Comparison of ENCODE assay signal across 15 cellular contexts in genomic region chr13:101306773-101307172, GRCh38.
A peak's percentile ranks its signal among the peaks of the same experiment; 100 is the strongest.
DNase-seq lines count a peak whose midpoint lies in the region; ATAC-seq and TF ChIP-seq lines count a peak whose summit lies in the region.
"Had no signal": no experiment of that assay in that cellular context is flagged by ENCODE, and none has a peak within 500 bp of the region (broad histone marks: within the 10 kb centered on the region; RNA-seq: fewer than 3 reads in every experiment).

No MANE protein-coding gene starts in this region.

- WGBS in mesenchymal stem cell = 92% methylated on average over 2 of the region's 3 CpGs
- 66% methylated on average over 3 of the region's 3 CpGs for WGBS in smooth muscle cell (ENCODE audit: low lambda C conversion rate)

- H3K27me3 ChIP-seq in DND-41 (ENCODE audit: insufficient read depth, low read length, poor library complexity) (no peaks in the 10 kb centered on the region), SJSA1 (replicated peaks) (no peaks in the 10 kb centered on the region), mesenchymal stem cell (ENCODE audit: control insufficient read depth in 1 of 2, insufficient read depth in 1 of 2, low read length in 2 of 2) (no peaks in the 10 kb centered on the region), smooth muscle cell (ENCODE audit: low read depth) (no peaks in the 10 kb centered on the region)
- H3K27me3 ChIP-seq: BLaER1 treated with 17β-estradiol and CSF1 and Interleukin-3, amounts not matched to agents 10 nM and 100 nM; Peyer's patch had no signal

- H3K4me3 ChIP-seq in DND-41 (ENCODE audit: low read depth in 1 of 2, low read length in 2 of 2) = no peak overlapping the region
- H3K4me3 ChIP-seq in SJSA1 = no peak overlapping the region
- H3K4me3 ChIP-seq in mesenchymal stem cell (ENCODE audit: insufficient read depth in 1 of 2, low read depth in 1 of 2, low read length in 2 of 2) = no peak overlapping the region
- H3K4me3 ChIP-seq in smooth muscle cell = no peak overlapping the region
- H3K4me3 ChIP-seq: A549; BLaER1 treated with 17β-estradiol and CSF1 and Interleukin-3, amounts not matched to agents 10 nM and 100 nM; Peyer's patch had no signal

- TF ChIP-seq CTCF in DND-41 (IDR thresholded peaks at IDR 0.05; ENCODE audit: borderline replicate concordance, extremely low read depth, low read length, poor library complexity, severe bottlenecking) (no peak), smooth muscle cell (IDR thresholded peaks at IDR 0.05; ENCODE audit: borderline replicate concordance, insufficient read depth, poor library complexity, severe bottlenecking) (no peak)

- peaks cover 9% of the 10 kb centered on the region for H3F3A ChIP-seq in smooth muscle cell (ENCODE audit: low read depth)

- no peak overlapping the region for H3K14ac ChIP-seq in mesenchymal stem cell (ENCODE audit: low read length in 2 of 2)

- no peaks in the 10 kb centered on the region for H3K79me2 ChIP-seq in DND-41 (ENCODE audit: insufficient read depth, low read length)
- H3K79me2 ChIP-seq in smooth muscle cell (ENCODE audit: low read depth) = no peaks in the 10 kb centered on the region

- no peaks in the 10 kb centered on the region for H3K36me3 ChIP-seq in DND-41 (ENCODE audit: insufficient read depth, low read length)
- H3K36me3 ChIP-seq in SJSA1 = no peaks in the 10 kb centered on the region
- H3K36me3 ChIP-seq in mesenchymal stem cell (ENCODE audit: control insufficient read depth in 1 of 2, insufficient read depth in 2 of 2, low read depth in 1 of 2, low read length in 2 of 2) = no peaks in the 10 kb centered on the region
- no peaks in the 10 kb centered on the region for H3K36me3 ChIP-seq in smooth muscle cell (ENCODE audit: low read depth)
- H3K36me3 ChIP-seq: BLaER1 treated with 17β-estradiol and CSF1 and Interleukin-3, amounts not matched to agents 10 nM and 100 nM; Peyer's patch had no signal

- H4K8ac ChIP-seq in mesenchymal stem cell (ENCODE audit: low read length) = no peak overlapping the region

- peak overlapping the region; percentile 45; the same call in 1 of the 2 replicates for H2AFZ ChIP-seq in DND-41 (ENCODE audit: low read depth, low read length)
- H2AFZ ChIP-seq in mesenchymal stem cell (ENCODE audit: low read depth, low read length) = no peak overlapping the region
- no peak overlapping the region for H2AFZ ChIP-seq in smooth muscle cell (ENCODE audit: low read depth)

- no peak overlapping the region for H2BK120ac ChIP-seq in mesenchymal stem cell (ENCODE audit: low read depth, low read length)

- DNase-seq in DND-41 = peak; percentile 53
- DNase-seq in SJSA1 (ENCODE audit: low read depth in 1 of 2, low spot score in 2 of 2) = no peak
- DNase-seq in mesenchymal stem cell = no peak
- no peak for DNase-seq in smooth muscle cell (lab: John Stamatoyannopoulos, UW; ENCODE audit: unreplicated experiment)
- no peak for DNase-seq in activated CD8-positive, alpha-beta memory T cell treated with anti-CD3 and anti-CD28 coated beads, Interleukin-2, amount 50 U/mL, for 4 hours
- no peak for DNase-seq in superior temporal gyrus (ENCODE audit: extremely low spot score)
- DNase-seq: CD8-positive, alpha-beta T cell; DMS53; NCI-H1092; NCI-H2081 treated with DMSO at 0.1 percent for 48 hours; Peyer's patch had no signal

- H3K27ac ChIP-seq in DND-41 (ENCODE audit: low read length) (peak overlapping the region; percentile 29; the same call in 1 of the 2 replicates), SJSA1 (peak overlapping the region; percentile 46), mesenchymal stem cell (ENCODE audit: low read length, poor library complexity, severe bottlenecking) (peak overlapping the region; percentile 81), smooth muscle cell (ENCODE audit: low read depth) (peak overlapping the region; percentile 90)
- H3K27ac ChIP-seq: A549; BLaER1 treated with 17β-estradiol and CSF1 and Interleukin-3, amounts not matched to agents 10 nM and 100 nM; Peyer's patch had no signal

- no peak overlapping the region for H3K9ac ChIP-seq in DND-41 (ENCODE audit: low read depth, low read length)
- H3K9ac ChIP-seq in mesenchymal stem cell (ENCODE audit: low read length) = no peak overlapping the region
- peak overlapping the region; percentile 6 for H3K9ac ChIP-seq in smooth muscle cell (ENCODE audit: low read depth)
- H3K9ac ChIP-seq: BLaER1 treated with 17β-estradiol and CSF1 and Interleukin-3, amounts not matched to agents 10 nM and 100 nM had no signal

- H2BK5ac ChIP-seq in mesenchymal stem cell (ENCODE audit: low read depth, low read length, poor library complexity, severe bottlenecking) = peak overlapping the region; percentile 63

- H2AK5ac ChIP-seq in mesenchymal stem cell (ENCODE audit: low read length, severe bottlenecking) = no peak overlapping the region

- H3K23ac ChIP-seq in mesenchymal stem cell (ENCODE audit: low read length in 2 of 2) = no peak overlapping the region

- no peak overlapping the region for H2BK15ac ChIP-seq in mesenchymal stem cell (ENCODE audit: low read depth, poor library complexity, severe bottlenecking)

- no peaks in the 10 kb centered on the region for H3K79me1 ChIP-seq in mesenchymal stem cell (replicated peaks; ENCODE audit: low read length, poor library complexity, severe bottlenecking)

- peak overlapping the region in 1 of 2 experiments; percentile 1 for H2BK12ac ChIP-seq in mesenchymal stem cell (ENCODE audit: low read length in 2 of 2)

- no peak overlapping the region for H4K91ac ChIP-seq in mesenchymal stem cell (ENCODE audit: low read length)

- peak overlapping the region in 1 of 2 experiments; percentile 19 for H3K18ac ChIP-seq in mesenchymal stem cell (ENCODE audit: low read depth in 1 of 2, low read length in 2 of 2)

- H3K4ac ChIP-seq in mesenchymal stem cell (ENCODE audit: low read depth in 1 of 2, low read length in 2 of 2) = no peak overlapping the region

- no peak overlapping the region for H3K4me2 ChIP-seq in DND-41 (ENCODE audit: insufficient read depth, low read length)
- no peak overlapping the region for H3K4me2 ChIP-seq in mesenchymal stem cell (ENCODE audit: low read length, poor library complexity, severe bottlenecking)
- H3K4me2 ChIP-seq in smooth muscle cell = peak overlapping the region; percentile 19
- H3K4me2 ChIP-seq: A549; BLaER1 treated with 17β-estradiol and CSF1 and Interleukin-3, amounts not matched to agents 10 nM and 100 nM had no signal

- peaks cover 17% of the 10 kb centered on the region for H3K4me1 ChIP-seq in DND-41 (ENCODE audit: insufficient read depth, low read length)
- H3K4me1 ChIP-seq in SJSA1 (replicated peaks) = peaks cover 22% of the 10 kb centered on the region
- peaks cover 3% of the 10 kb centered on the region for H3K4me1 ChIP-seq in mesenchymal stem cell (ENCODE audit: control insufficient read depth, insufficient read depth, low read depth, low read length)
- H3K4me1 ChIP-seq in smooth muscle cell (ENCODE audit: low read depth) = peaks cover 16% of the 10 kb centered on the region
- H3K4me1 ChIP-seq: A549, Peyer's patch had no signal

- peak; percentile 73 for ATAC-seq in DND-41 (ENCODE audit: insufficient read depth, low read depth)
- no peak for ATAC-seq in HG02970 (IDR thresholded peaks at IDR 0.05; ENCODE audit: low FRiP score, unreplicated experiment)
- no peak for ATAC-seq in GM21529 (IDR thresholded peaks at IDR 0.05; ENCODE audit: unreplicated experiment)
- ATAC-seq: A549; CD8-positive, alpha-beta T cell had no signal

- H3K9me3 ChIP-seq in DND-41 (ENCODE audit: insufficient read depth, low read length, severe bottlenecking) (no peaks in the 10 kb centered on the region), SJSA1 (replicated peaks) (no peaks in the 10 kb centered on the region), mesenchymal stem cell (ENCODE audit: control insufficient read depth, low read length) (no peaks in the 10 kb centered on the region), smooth muscle cell (replicated peaks; ENCODE audit: low read depth) (no peaks in the 10 kb centered on the region)
- H3K9me3 ChIP-seq: A549, Peyer's patch had no signal

- H4K20me1 ChIP-seq in DND-41 (ENCODE audit: insufficient read depth, low read length) (no peaks in the 10 kb centered on the region), smooth muscle cell (ENCODE audit: low read depth) (no peaks in the 10 kb centered on the region)
- H4K20me1 ChIP-seq: BLaER1 treated with 17β-estradiol and CSF1 and Interleukin-3, amounts not matched to agents 10 nM and 100 nM had no signal

Comparison
In these comparisons a context has a peak if more than half of its experiments do, and no peak if none do; other contexts are left out.
1. H3K27ac ChIP-seq: peak in every context shown above with its lines; median percentile 90 in smooth muscle cell; 81 in mesenchymal stem cell; 46 in SJSA1; 29 in DND-41.